In genomic region chr3:129795596-129795995, GRCh38 we compare ENCODE assay signal across 14 cellular contexts.
DNase-seq lines count a peak whose midpoint lies in the region; ATAC-seq and TF ChIP-seq lines count a peak whose summit lies in the region.
"Had no signal": no experiment of that assay in that cellular context is flagged by ENCODE, and none has a peak within 500 bp of the region (broad histone marks: within the 10 kb centered on the region; RNA-seq: fewer than 3 reads in every experiment).

No MANE protein-coding gene starts in this region.

- TF ChIP-seq CTCF in endodermal cell (conservative IDR thresholded peaks at IDR 0.05) (no peak), mesothelial cell of epicardium (IDR thresholded peaks at IDR 0.05; ENCODE audit: unreplicated experiment) (no peak)

- no peak for ATAC-seq in HG02852 (IDR thresholded peaks at IDR 0.05; ENCODE audit: unreplicated experiment)
- ATAC-seq in stimulated activated naive CD8-positive, alpha-beta T cell treated with anti-CD3 and anti-CD28 coated beads, Interleukin-15, Interleukin-2, amounts not matched to agents 100 U/mL and 50 U/mL, for 24 hours = no peak
- ATAC-seq: T-helper 17 cell had no signal

- H3K4me3 Mint-ChIP-seq in endodermal cell = no peak overlapping the region
- no peak overlapping the region for H3K4me3 Mint-ChIP-seq in mesothelial cell of epicardium
- H3K4me3 Mint-ChIP-seq: activated CD4-positive, alpha-beta memory T cell treated with anti-CD3 and anti-CD28 coated beads, Interleukin-2, amount 10 ng/mL, durations not matched to agents 7 days and 5 days; activated naive CD4-positive, alpha-beta T cell treated with anti-CD3 and anti-CD28 coated beads, Interleukin-2, amount 10 ng/mL, durations not matched to agents 7 days and 5 days; T-helper 17 cell had no signal

- H3K9me3 Mint-ChIP-seq in endodermal cell (no peaks in the 10 kb centered on the region), mesothelial cell of epicardium (no peaks in the 10 kb centered on the region)
- H3K9me3 Mint-ChIP-seq: activated CD4-positive, alpha-beta memory T cell treated with anti-CD3 and anti-CD28 coated beads, Interleukin-2, amount 10 ng/mL, durations not matched to agents 7 days and 5 days; activated naive CD4-positive, alpha-beta T cell treated with anti-CD3 and anti-CD28 coated beads, Interleukin-2, amount 10 ng/mL, durations not matched to agents 7 days and 5 days had no signal

- H3K27me3 ChIP-seq in endodermal cell (ENCODE audit: control insufficient read depth, insufficient read depth, low read length, poor library complexity, severe bottlenecking) = no peaks in the 10 kb centered on the region
- H3K27me3 ChIP-seq: BE2C, colonic mucosa had no signal

- peaks cover 29% of the 10 kb centered on the region for H3K4me1 Mint-ChIP-seq in endodermal cell
- peaks cover 30% of the 10 kb centered on the region for H3K4me1 Mint-ChIP-seq in mesothelial cell of epicardium

- H3K9me3 ChIP-seq in endodermal cell (ENCODE audit: control insufficient read depth, low read length) = no peaks in the 10 kb centered on the region
- H3K9me3 ChIP-seq: BE2C, colonic mucosa had no signal

- peaks cover 9% of the 10 kb centered on the region for H3K4me1 ChIP-seq in endodermal cell (ENCODE audit: control insufficient read depth, insufficient read depth, low read length)

- peak overlapping the region; percentile 28 for H3K9ac ChIP-seq in endodermal cell (ENCODE audit: extremely low read depth, low read length, poor library complexity, severe bottlenecking)

- no peak overlapping the region for H3K27ac ChIP-seq in endodermal cell (ENCODE audit: low read depth, low read length)
- H3K27ac ChIP-seq: colonic mucosa had no signal

- WGBS in endodermal cell (ENCODE audit: insufficient coverage in 1 of 2, insufficient read length in 1 of 2), 2 experiments = 78 to 93% methylated on average over 1 to 4 of the region's 4 CpGs

- H3K36me3 ChIP-seq in endodermal cell (ENCODE audit: control insufficient read depth, insufficient read depth, low read length) = peaks cover 3% of the 10 kb centered on the region
- H3K36me3 ChIP-seq: BE2C, colonic mucosa had no signal

- H3K36me3 Mint-ChIP-seq in endodermal cell (ENCODE audit: low read depth) (no peaks in the 10 kb centered on the region), mesothelial cell of epicardium (no peaks in the 10 kb centered on the region)
- H3K36me3 Mint-ChIP-seq: activated naive CD4-positive, alpha-beta T cell treated with anti-CD3 and anti-CD28 coated beads, Interleukin-2, amount 10 ng/mL, durations not matched to agents 7 days and 5 days had no signal

- no peak overlapping the region for H3K4me3 ChIP-seq in endodermal cell (ENCODE audit: low read length)
- H3K4me3 ChIP-seq: colonic mucosa had no signal

- DNase-seq in ELR (ENCODE audit: low read depth) (peak; percentile 81), NCI-H526 treated with DMSO at 0.1 percent for 48 hours (lab: John Stamatoyannopoulos, UW) (peak; percentile 63), endodermal cell (no peak), mesothelial cell of epicardium (ENCODE audit: low spot score in 2 of 2, unreplicated experiment in 2 of 2) (no peak), DMS 273 treated with DMSO at 0.1 percent for 48 hours (lab: John Stamatoyannopoulos, UW) (no peak), SIG-M5 (lab: John Stamatoyannopoulos, UW) (no peak)
- DNase-seq in stimulated activated naive CD8-positive, alpha-beta T cell treated with anti-CD3 and anti-CD28 coated beads, Interleukin-15, Interleukin-2, amounts not matched to agents 100 U/mL and 50 U/mL, for 24 hours = no peak
- DNase-seq: activated CD4-positive, alpha-beta memory T cell treated with anti-CD3 and anti-CD28 coated beads, Interleukin-2, amount 10 ng/mL, durations not matched to agents 7 days and 5 days; BE2C; GF-D8; T-helper 17 cell had no signal

- peak overlapping the region; percentile 86 for H3K27ac Mint-ChIP-seq in endodermal cell
- H3K27ac Mint-ChIP-seq in mesothelial cell of epicardium = peak overlapping the region; percentile 98
- H3K27ac Mint-ChIP-seq: activated CD4-positive, alpha-beta memory T cell treated with anti-CD3 and anti-CD28 coated beads, Interleukin-2, amount 10 ng/mL, durations not matched to agents 7 days and 5 days; activated naive CD4-positive, alpha-beta T cell treated with anti-CD3 and anti-CD28 coated beads, Interleukin-2, amount 10 ng/mL, durations not matched to agents 7 days and 5 days; T-helper 17 cell had no signal

- H3K27me3 Mint-ChIP-seq in endodermal cell (ENCODE audit: insufficient read depth) (no peaks in the 10 kb centered on the region), mesothelial cell of epicardium (ENCODE audit: low read depth) (no peaks in the 10 kb centered on the region)
- H3K27me3 Mint-ChIP-seq: activated CD4-positive, alpha-beta memory T cell treated with anti-CD3 and anti-CD28 coated beads, Interleukin-2, amount 10 ng/mL, durations not matched to agents 7 days and 5 days; activated naive CD4-positive, alpha-beta T cell treated with anti-CD3 and anti-CD28 coated beads, Interleukin-2, amount 10 ng/mL, durations not matched to agents 7 days and 5 days; T-helper 17 cell had no signal

Comparison
In these comparisons a context has a peak if more than half of its experiments do, and no peak if none do; other contexts are left out.
1. DNase-seq: peak in ELR (single experiment) and NCI-H526 treated with DMSO at 0.1 percent for 48 hours (single experiment); none in endodermal cell (single experiment), mesothelial cell of epicardium (0 of 2), DMS 273 treated with DMSO at 0.1 percent for 48 hours (single experiment), SIG-M5 (single experiment) and stimulated activated naive CD8-positive, alpha-beta T cell treated with anti-CD3 and anti-CD28 coated beads, Interleukin-15, Interleukin-2, amounts not matched to agents 100 U/mL and 50 U/mL, for 24 hours (single experiment).